In genomic region chr4:85821688-85822087, GRCh38 we compare ENCODE assay signal across 30 cellular contexts.
"Had no signal": no experiment of that assay in that cellular context is flagged by ENCODE, and none has a peak within 500 bp of the region (broad histone marks: within the 10 kb centered on the region; RNA-seq: fewer than 3 reads in every experiment).

No MANE protein-coding gene starts in this region.

- H2AFZ ChIP-seq: neural progenitor cell had no signal

- FAIRE-seq: keratinocyte had no signal

- H3K9ac ChIP-seq: neural progenitor cell had no signal

- H3K27me3 ChIP-seq: left lung, neural progenitor cell, neutrophil, ovary, right atrium auricular region, stomach, testis, thyroid gland, transverse colon, upper lobe of left lung had no signal

- H3K27ac Mint-ChIP-seq: mesothelial cell of epicardium; natural killer cell; nephron progenitor cell; neural progenitor cell; progenitor cell of endocrine pancreas; stimulated activated naive B cell treated with anti-CD40 and anti-IgM and Interleukin-4, amounts not matched to agents 10 μg/mL and 1 μg/mL and 100 μg/mL, for 72 hours had no signal

- DNase-seq: hippocampal formation; left colon; left lung; lower lobe of right lung; mammary epithelial cell; mesendoderm; naive B cell; natural killer cell; nephron progenitor cell; occipital lobe; ovary; stimulated activated CD4-positive, alpha-beta T cell treated with anti-CD3 and anti-CD28 coated beads, Interleukin-12 subunit alpha, Interleukin-12 subunit beta, amount 100 ng/mL, for 4 hours; stimulated activated CD4-positive, alpha-beta T cell treated with anti-CD3 and anti-CD28 coated beads, Interleukin-15, amount 100 ng/mL, for 24 hours; stimulated activated CD4-positive, alpha-beta T cell treated with anti-CD3 and anti-CD28 coated beads, Interleukin-2, amount 100 ng/mL, for 24 hours; stimulated activated CD4-positive, alpha-beta T cell treated with anti-CD3 and anti-CD28 coated beads, Interleukin-4, amount 100 ng/mL, for 1 hour; stimulated activated naive B cell treated with anti-CD40 and anti-IgM and Interleukin-4, amounts not matched to agents 10 μg/mL and 1 μg/mL and 100 μg/mL, for 72 hours; stimulated activated naive CD8-positive, alpha-beta T cell treated with anti-CD3 and anti-CD28 coated beads, Interleukin-15, Interleukin-2, amounts not matched to agents 100 U/mL and 50 U/mL, for 24 hours; stomach; testis; thyroid gland; transverse colon; upper lobe of left lung had no signal

- H3K4me2 ChIP-seq: neural progenitor cell had no signal

- ATAC-seq: left colon; left lung; lower lobe of right lung; natural killer cell; sciatic nerve; stimulated activated naive B cell treated with anti-CD40 and anti-IgM and Interleukin-4, amounts not matched to agents 10 μg/mL and 1 μg/mL and 100 μg/mL, for 72 hours; stimulated activated naive CD8-positive, alpha-beta T cell treated with anti-CD3 and anti-CD28 coated beads, Interleukin-15, Interleukin-2, amounts not matched to agents 100 U/mL and 50 U/mL, for 24 hours had no signal

- H3K36me3 ChIP-seq: left lung, lower lobe of right lung, neural progenitor cell, neutrophil, ovary, right atrium auricular region, stomach, thyroid gland, transverse colon, upper lobe of left lung had no signal

- H3K27ac ChIP-seq: left lung, lower lobe of right lung, neural progenitor cell, neutrophil, ovary, right atrium auricular region, skin epidermis, stomach, testis, transverse colon, upper lobe of left lung had no signal

- H3K9me3 ChIP-seq: left lung, lower lobe of right lung, neutrophil, ovary, right atrium auricular region, stomach, testis, thyroid gland, transverse colon, upper lobe of left lung had no signal

- H3K4me3 Mint-ChIP-seq: mesothelial cell of epicardium; naive B cell; natural killer cell; nephron progenitor cell; neural progenitor cell; stimulated activated naive B cell treated with anti-CD40 and anti-IgM and Interleukin-4, amounts not matched to agents 10 μg/mL and 1 μg/mL and 100 μg/mL, for 72 hours had no signal

- H3K27me3 Mint-ChIP-seq: naive B cell; progenitor cell of endocrine pancreas; stimulated activated naive B cell treated with anti-CD40 and anti-IgM and Interleukin-4, amounts not matched to agents 10 μg/mL and 1 μg/mL and 100 μg/mL, for 72 hours had no signal

- H3K4me3 ChIP-seq: left lung, lower lobe of right lung, neural progenitor cell, ovary, right atrium auricular region, skin epidermis, stomach, testis, thyroid gland, transverse colon, upper lobe of left lung had no signal

- H3K9me3 Mint-ChIP-seq: neural progenitor cell had no signal

- H3K36me3 Mint-ChIP-seq: natural killer cell, neural progenitor cell had no signal

- H3K4me1 Mint-ChIP-seq: natural killer cell had no signal
